8 cellular contexts compared by ENCODE assay signal in the genomic region with DNA sequence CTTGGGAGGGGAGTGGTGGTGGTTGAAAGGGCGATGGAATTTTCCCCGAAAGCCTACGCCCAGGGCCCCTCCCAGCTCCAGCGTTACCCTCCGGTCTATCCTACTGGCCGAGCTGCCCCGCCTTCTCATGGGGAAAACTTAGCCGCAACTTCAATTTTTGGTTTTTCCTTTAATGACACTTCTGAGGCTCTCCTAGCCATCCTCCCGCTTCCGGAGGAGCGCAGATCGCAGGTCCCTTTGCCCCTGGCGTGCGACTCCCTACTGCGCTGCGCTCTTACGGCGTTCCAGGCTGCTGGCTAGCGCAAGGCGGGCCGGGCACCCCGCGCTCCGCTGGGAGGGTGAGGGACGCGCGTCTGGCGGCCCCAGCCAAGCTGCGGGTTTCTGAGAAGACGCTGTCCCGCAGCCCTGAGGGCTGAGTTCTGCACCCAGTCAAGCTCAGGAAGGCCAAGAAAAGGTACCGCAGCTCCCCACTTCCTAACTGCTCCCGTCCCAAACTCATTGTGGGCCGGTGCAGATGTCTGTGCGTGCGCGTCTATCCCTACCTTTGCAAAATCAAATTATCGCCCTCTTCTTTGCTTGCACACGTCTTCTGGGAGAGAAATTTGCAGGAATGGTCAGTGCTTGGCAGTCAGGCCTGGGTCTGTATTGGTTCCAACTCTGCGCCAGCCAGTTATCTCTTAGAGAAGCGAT. TPM values are rescaled to one million over a fixed set of nuclear protein-coding genes. Genes with fewer than 3 reads are reported as not detected.
DNase-seq lines count a peak whose midpoint lies in the region; ATAC-seq, FAIRE-seq and TF ChIP-seq lines count a peak whose summit lies in the region.

No MANE protein-coding gene starts in this region.

- intact Hi-C loops in left colon (cut with DNase I, micrococcal nuclease), result no loop called here

- peak; percentile 78 for DNase-seq in COLO668 (lab: John Stamatoyannopoulos, UW; ENCODE audit: unreplicated experiment)
- peak; percentile 52 for DNase-seq in RWPE2 (ENCODE audit: low spot score)
- DNase-seq in bronchial epithelial cell (ENCODE audit: low read depth), result peak; percentile 27
- peak; percentile 43 to 64 for DNase-seq in left colon
- peak in 2 of 3 experiments; percentile 2 to 7 for DNase-seq in stimulated activated CD4-positive, alpha-beta T cell treated with anti-CD3 and anti-CD28 coated beads, TNF-alpha, amount 100 ng/mL, for 4 hours (ENCODE audit: low read depth in 3 of 3)
- no peak for DNase-seq in effector CD4-positive, alpha-beta T cell

- no peaks in the 10 kb centered on the region for H3K36me3 ChIP-seq in RWPE2 (ENCODE audit: low read depth)
- no peaks in the 10 kb centered on the region for H3K36me3 ChIP-seq in bronchial epithelial cell (ENCODE audit: control insufficient read depth, insufficient read depth, low read length)

- no peak for FAIRE-seq in bronchial epithelial cell (lab: Jason Lieb, UNC)

- H3K27me3 ChIP-seq in RWPE2 (ENCODE audit: insufficient read depth, poor library complexity, severe bottlenecking), result no peaks in the 10 kb centered on the region
- H3K27me3 ChIP-seq in bronchial epithelial cell (ENCODE audit: control insufficient read depth, insufficient read depth, low read length), result no peaks in the 10 kb centered on the region

- H3K4me1 ChIP-seq in RWPE2 (ENCODE audit: insufficient read depth, poor library complexity, severe bottlenecking), result peaks cover 10% of the 10 kb centered on the region

- ATAC-seq in GM19035 (IDR thresholded peaks at IDR 0.05; ENCODE audit: unreplicated experiment), result peak; percentile 46
- peak; percentile 49 for ATAC-seq in HG03095 (IDR thresholded peaks at IDR 0.05; ENCODE audit: unreplicated experiment)
- ATAC-seq in RWPE2 (ENCODE audit: low read depth), result peak; percentile 81
- ATAC-seq in left colon, result peak; percentile 82

- H3K9me3 ChIP-seq in RWPE2 (ENCODE audit: severe bottlenecking), result no peaks in the 10 kb centered on the region

- H3K4me3 ChIP-seq in RWPE2 (ENCODE audit: severe bottlenecking), result peak overlapping the region; percentile 91
- H3K4me3 ChIP-seq in bronchial epithelial cell (ENCODE audit: low read depth, low read length), result peak overlapping the region; percentile 85

- peak overlapping the region; percentile 26 for H3K27ac ChIP-seq in RWPE2 (ENCODE audit: poor library complexity, severe bottlenecking)

- TF ChIP-seq CTCF in RWPE2 (IDR thresholded peaks at IDR 0.05; ENCODE audit: poor library complexity, severe bottlenecking) (no peak), bronchial epithelial cell (IDR thresholded peaks at IDR 0.05; ENCODE audit: insufficient read depth, low read length, severe bottlenecking) (no peak)

RNA-seq across cellular contexts. Expression of gene IL15, which starts 0.5 kb away (rescaled TPM):
- total RNA-seq in bronchial epithelial cell (0.26 and 0.53 TPM in 2 replicates), left colon (1 to 10 TPM; 5.6 to 8.2 TPM)
